In the genomic region with DNA sequence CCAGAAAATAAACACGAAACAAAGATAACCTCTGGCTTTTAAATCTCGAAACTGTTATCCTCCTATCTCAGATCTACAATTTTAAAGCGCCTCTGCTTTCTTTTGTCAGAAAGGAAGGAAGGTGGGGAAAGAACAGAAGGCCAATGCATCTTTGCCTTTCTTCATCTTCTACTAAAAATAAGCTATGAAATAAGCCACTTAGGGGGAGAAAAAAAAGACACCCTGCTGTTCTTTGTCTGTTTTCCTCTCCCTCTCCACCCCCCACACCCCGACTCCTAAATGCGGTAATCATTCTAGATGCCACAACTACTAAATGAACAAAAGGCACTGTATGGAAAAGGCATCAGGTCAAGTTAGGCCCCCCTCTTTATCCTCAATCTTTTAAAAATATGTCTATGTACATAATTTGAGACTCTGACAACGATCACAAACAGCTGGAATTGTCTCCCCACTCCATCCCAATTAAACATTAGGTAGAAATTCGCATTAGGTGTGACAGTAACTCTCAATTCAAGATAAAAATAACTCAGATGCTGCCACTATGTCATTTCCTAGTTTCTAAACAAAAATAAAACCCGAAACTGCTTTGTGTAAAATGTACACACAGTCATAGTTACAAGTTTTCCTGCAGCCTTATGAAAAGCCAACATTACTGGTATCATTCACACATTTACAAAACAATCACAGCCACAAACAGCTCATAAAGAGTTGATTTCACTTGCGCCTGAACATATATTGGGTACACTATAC, we compare ENCODE assay signal across 8 cellular contexts. TPM values are rescaled to one million over a fixed set of nuclear protein-coding genes. Genes with fewer than 3 reads are reported as not detected.
DNase-seq lines count a peak whose midpoint lies in the region; ATAC-seq and TF ChIP-seq lines count a peak whose summit lies in the region.

No MANE protein-coding gene starts in this region.

- WGBS in ectodermal cell, 2 experiments = 1 to 3% methylated on average over 9 of the region's 9 CpGs
- no CpG with 5 or more reads among the region's 9 CpGs for WGBS in neuronal stem cell (ENCODE audit: extremely low coverage in 2 of 2, insufficient read length in 2 of 2, insufficient replicate concordance in 1 of 2), 2 donors

- H3K27me3 ChIP-seq in ectodermal cell (ENCODE audit: control insufficient read depth, insufficient read depth, low read length, poor library complexity, severe bottlenecking) (no peaks in the 10 kb centered on the region), neuronal stem cell (ENCODE audit: control insufficient read depth in 3 of 3, insufficient read depth in 3 of 3, low read depth in 1 of 3, low read length in 3 of 3) (no peaks in the 10 kb centered on the region)

- H3K36me3 Mint-ChIP-seq in activated T-cell treated with anti-CD3 and anti-CD28 coated beads, Interleukin-2, amount 50 U/mL, for 4 hours (ENCODE audit: insufficient read depth) = no peaks in the 10 kb centered on the region
- peaks cover 9% of the 10 kb centered on the region for H3K36me3 Mint-ChIP-seq in activated T-cell treated with anti-CD3 and anti-CD28 coated beads, Interleukin-2, amount 50 U/mL, for 24 hours (ENCODE audit: low read depth)
- H3K36me3 Mint-ChIP-seq in mesothelial cell of epicardium = peaks cover 2% of the 10 kb centered on the region

- H3K4me3 Mint-ChIP-seq in activated T-cell treated with anti-CD3 and anti-CD28 coated beads, Interleukin-2, amount 50 U/mL, for 4 hours = no peak overlapping the region
- no peak overlapping the region for H3K4me3 Mint-ChIP-seq in activated T-cell treated with anti-CD3 and anti-CD28 coated beads, Interleukin-2, amount 50 U/mL, for 24 hours
- no peak overlapping the region for H3K4me3 Mint-ChIP-seq in mesothelial cell of epicardium

- peaks cover 4% of the 10 kb centered on the region for H3K79me1 ChIP-seq in neuronal stem cell (ENCODE audit: low read depth, low read length)

- H3K9ac ChIP-seq in neuronal stem cell (ENCODE audit: low read depth, low read length, poor library complexity) = no peak overlapping the region

- H3K14ac ChIP-seq in neuronal stem cell (ENCODE audit: low read length) = no peak overlapping the region

- no peak for TF ChIP-seq CTCF in mesothelial cell of epicardium (IDR thresholded peaks at IDR 0.05; ENCODE audit: unreplicated experiment)

- peak overlapping the region; percentile 45 for H3K4me2 ChIP-seq in neuronal stem cell (ENCODE audit: insufficient read depth, low read length, poor library complexity, severe bottlenecking)

- H3K9me3 Mint-ChIP-seq in activated T-cell treated with anti-CD3 and anti-CD28 coated beads, Interleukin-2, amount 50 U/mL, for 4 hours = no peaks in the 10 kb centered on the region
- H3K9me3 Mint-ChIP-seq in activated T-cell treated with anti-CD3 and anti-CD28 coated beads, Interleukin-2, amount 50 U/mL, for 24 hours = no peaks in the 10 kb centered on the region
- H3K9me3 Mint-ChIP-seq in mesothelial cell of epicardium = peaks cover under 1% of the 10 kb centered on the region

- H3K27ac Mint-ChIP-seq in activated T-cell treated with anti-CD3 and anti-CD28 coated beads, Interleukin-2, amount 50 U/mL, for 24 hours = no peak overlapping the region
- H3K27ac Mint-ChIP-seq in mesothelial cell of epicardium = no peak overlapping the region

- H2BK12ac ChIP-seq in neuronal stem cell (ENCODE audit: low read length) = no peak overlapping the region

- H3K36me3 ChIP-seq in ectodermal cell (ENCODE audit: control insufficient read depth, insufficient read depth, low read length) (peaks cover 5% of the 10 kb centered on the region), neuronal stem cell (replicated peaks in 1 of 2; ENCODE audit: control insufficient read depth in 2 of 2, insufficient read depth in 2 of 2, low read length in 2 of 2) (peaks cover 0 to 21% of the 10 kb centered on the region in 2 donors)

- no peak overlapping the region for H3K23ac ChIP-seq in neuronal stem cell (ENCODE audit: low read depth, low read length, poor library complexity)

- ATAC-seq in activated T-cell treated with anti-CD3 and anti-CD28 coated beads, Interleukin-2, amount 50 U/mL, for 4 hours = peak; percentile 8 to 29
- no peak for ATAC-seq in GM19463 (IDR thresholded peaks at IDR 0.05; ENCODE audit: unreplicated experiment)

- no peaks in the 10 kb centered on the region for H3K27me3 Mint-ChIP-seq in activated T-cell treated with anti-CD3 and anti-CD28 coated beads, Interleukin-2, amount 50 U/mL, for 4 hours (ENCODE audit: low read depth)
- H3K27me3 Mint-ChIP-seq in activated T-cell treated with anti-CD3 and anti-CD28 coated beads, Interleukin-2, amount 50 U/mL, for 24 hours = no peaks in the 10 kb centered on the region
- H3K27me3 Mint-ChIP-seq in mesothelial cell of epicardium (ENCODE audit: low read depth) = no peaks in the 10 kb centered on the region

- H3K4me1 ChIP-seq in ectodermal cell (ENCODE audit: control insufficient read depth, insufficient read depth, low read length) (peaks cover 16% of the 10 kb centered on the region), neuronal stem cell (ENCODE audit: control insufficient read depth in 2 of 2, insufficient read depth in 1 of 2, low read depth in 1 of 2, low read length in 2 of 2) (peaks cover 0 to 9% of the 10 kb centered on the region in 2 donors)

- H2BK5ac ChIP-seq in neuronal stem cell (ENCODE audit: low read length) = no peak overlapping the region

- peaks cover 21% of the 10 kb centered on the region for H3K4me1 Mint-ChIP-seq in activated T-cell treated with anti-CD3 and anti-CD28 coated beads, Interleukin-2, amount 50 U/mL, for 4 hours (ENCODE audit: low read depth)
- H3K4me1 Mint-ChIP-seq in activated T-cell treated with anti-CD3 and anti-CD28 coated beads, Interleukin-2, amount 50 U/mL, for 24 hours (ENCODE audit: low read depth) = peaks cover 26% of the 10 kb centered on the region
- H3K4me1 Mint-ChIP-seq in mesothelial cell of epicardium = peaks cover 20% of the 10 kb centered on the region

- H3K9me3 ChIP-seq in ectodermal cell (ENCODE audit: control insufficient read depth, low read length) (no peaks in the 10 kb centered on the region), neuronal stem cell (replicated peaks in 1 of 2; ENCODE audit: control insufficient read depth in 2 of 2, insufficient read depth in 1 of 2, low read depth in 1 of 2, low read length in 2 of 2) (peaks cover 0 to 2% of the 10 kb centered on the region in 2 donors)

- H2AK5ac ChIP-seq in neuronal stem cell (ENCODE audit: low read depth, low read length) = no peak overlapping the region

- no peak overlapping the region for H4K91ac ChIP-seq in neuronal stem cell (ENCODE audit: low read depth, low read length, poor library complexity)

- H3K18ac ChIP-seq in neuronal stem cell (ENCODE audit: low read length) = no peak overlapping the region

- H3K27ac ChIP-seq in ectodermal cell (ENCODE audit: insufficient read depth, low read depth, low read length, poor library complexity, severe bottlenecking) (peak overlapping the region; percentile 99), neuronal stem cell (replicated peaks; ENCODE audit: low read length) (peak overlapping the region; percentile 89)

- in situ Hi-C loops in KBM-7 (cut with MboI; ENCODE audit: low pct_unique_long_range_greater_than_20kb, low sequenced_read_pairs) = no loop called here

- no peak for DNase-seq in activated T-cell treated with anti-CD3 and anti-CD28 coated beads, Interleukin-2, amount 50 U/mL, for 4 hours
- no peak for DNase-seq in activated T-cell treated with anti-CD3 and anti-CD28 coated beads, Interleukin-2, amount 50 U/mL, for 24 hours
- DNase-seq in KBM-7 (peak; percentile 28), neuronal stem cell (ENCODE audit: low spot score) (peak; percentile 33), mesothelial cell of epicardium (ENCODE audit: low spot score in 2 of 2, unreplicated experiment in 2 of 2) (no peak), HCEC 1CT (no peak)

- peak overlapping the region; percentile 73 for H2AFZ ChIP-seq in neuronal stem cell (ENCODE audit: low read length)

- H3K4me3 ChIP-seq in ectodermal cell (ENCODE audit: insufficient read depth, low read depth, low read length) (peak overlapping the region; percentile 55), neuronal stem cell (ENCODE audit: low read length in 2 of 2) (peak overlapping the region; percentile 75 to 95)

- no peak overlapping the region for H2BK15ac ChIP-seq in neuronal stem cell (ENCODE audit: low read length)

- no peak overlapping the region for H4K8ac ChIP-seq in neuronal stem cell (ENCODE audit: low read depth, low read length)

- no peak overlapping the region for H2BK120ac ChIP-seq in neuronal stem cell (ENCODE audit: low read depth, low read length)

- no peak overlapping the region for H3K4ac ChIP-seq in neuronal stem cell (ENCODE audit: low read length)

RNA-seq across cellular contexts. Expression of gene UBE2H, which starts 2.4 kb away (rescaled TPM):
- total RNA-seq in activated T-cell treated with anti-CD3 and anti-CD28 coated beads, Interleukin-2, amount 50 U/mL, for 4 hours = 10 to 100 TPM in 2 of 3 donors, 1 to 10 TPM in 1; 9.1 to 11.8 (median 11.5) TPM
- polyA plus RNA-seq in ectodermal cell (2013, experiment 1 of 4) = 109 TPM
- polyA plus RNA-seq in ectodermal cell (2013, experiment 2 of 4) = 104 TPM
- 74.6 TPM for polyA plus RNA-seq in ectodermal cell (2013, experiment 3 of 4)
- 82.6 TPM for polyA plus RNA-seq in ectodermal cell (2013, experiment 4 of 4)
- 114 TPM for polyA plus RNA-seq in neuronal stem cell (2013, experiment 1 of 2)
- polyA plus RNA-seq in neuronal stem cell (2013, experiment 2 of 2) = 116 TPM
- 95.9 to 104 TPM (median 99.1 TPM) in 3 replicates for total RNA-seq in mesothelial cell of epicardium

Comparison
In these comparisons a context has a peak if more than half of its experiments do, and no peak if none do; other contexts are left out.
1. DNase-seq: peak in KBM-7 (single experiment) and neuronal stem cell (single experiment); none in activated T-cell treated with anti-CD3 and anti-CD28 coated beads, Interleukin-2, amount 50 U/mL, for 4 hours (single experiment), activated T-cell treated with anti-CD3 and anti-CD28 coated beads, Interleukin-2, amount 50 U/mL, for 24 hours (single experiment), mesothelial cell of epicardium (0 of 2) and HCEC 1CT (single experiment).